12 cellular contexts compared by ENCODE assay signal in genomic region chr10:60963441-60964256, GRCh38. TPM values are rescaled to one million over a fixed set of nuclear protein-coding genes. Genes with fewer than 3 reads are reported as not detected.
A peak's percentile ranks its signal among the peaks of the same experiment; 100 is the strongest.
DNase-seq lines count a peak whose midpoint lies in the region; ATAC-seq and TF ChIP-seq lines count a peak whose summit lies in the region.
"Had no signal": no experiment of that assay in that cellular context is flagged by ENCODE, and none has a peak within 500 bp of the region (broad histone marks: within the 10 kb centered on the region; RNA-seq: fewer than 3 reads in every experiment).

No MANE protein-coding gene starts in this region.

- WGBS in mesodermal cell (ENCODE audit: insufficient coverage in 2 of 2), 2 experiments = 0% methylated on average over 2 of the region's 4 CpGs; no CpG with 5 or more reads in 1 of the 2 experiments

- no peak for TF ChIP-seq CTCF in AG10803 (conservative IDR thresholded peaks at IDR 0.05; ENCODE audit: low read length)

- H3K4me3 Mint-ChIP-seq in activated CD4-positive, alpha-beta memory T cell treated with anti-CD3 and anti-CD28 coated beads for 36 hours = no peak overlapping the region

- H3K27ac Mint-ChIP-seq in activated CD4-positive, alpha-beta memory T cell treated with anti-CD3 and anti-CD28 coated beads for 36 hours = no peak overlapping the region

- no peak for ATAC-seq in HG02852 (IDR thresholded peaks at IDR 0.05; ENCODE audit: unreplicated experiment)

- DNase-seq in AG10803 (ENCODE audit: low read depth) (peak; percentile 78), LHCN-M2 (ENCODE audit: low read depth) (peak; percentile 81), cerebellar cortex (ENCODE audit: low spot score) (peak; percentile 67), NCI-H2081 treated with DMSO at 0.1 percent for 48 hours (lab: John Stamatoyannopoulos, UW) (no peak), OCI-M1 (lab: John Stamatoyannopoulos, UW) (no peak)
- no peak for DNase-seq in activated CD4-positive, alpha-beta memory T cell treated with anti-CD3 and anti-CD28 coated beads for 36 hours
- DNase-seq: upper lobe of right lung had no signal

- peaks cover 15% of the 10 kb centered on the region for H3K27me3 Mint-ChIP-seq in activated CD4-positive, alpha-beta memory T cell treated with anti-CD3 and anti-CD28 coated beads for 36 hours

- no peaks in the 10 kb centered on the region for H3K36me3 Mint-ChIP-seq in activated CD4-positive, alpha-beta memory T cell treated with anti-CD3 and anti-CD28 coated beads for 36 hours

- intact Hi-C loops in activated CD4-positive, alpha-beta memory T cell treated with anti-CD3 and anti-CD28 coated beads for 36 hours (cut with micrococcal nuclease) = loop anchor here (1.0 to 2.0 kb wide), 3 partner anchors 15 to 323 kb away; no protein-coding TSS in a partner anchor

- CTCF ChIA-PET in activated CD4-positive, alpha-beta memory T cell treated with anti-CD3 and anti-CD28 coated beads for 36 hours (lab: Charles Lee) = interaction anchor here (1.1 kb wide), 2 partner anchors 11 to 144 kb away, joined by 7 to 8 read pairs; no protein-coding TSS in a partner anchor

- POLR2A ChIA-PET in activated CD4-positive, alpha-beta memory T cell treated with anti-CD3 and anti-CD28 coated beads for 36 hours (lab: Charles Lee) = no interaction called here

- peaks cover 30% of the 10 kb centered on the region for H3K4me1 ChIP-seq in mesodermal cell (ENCODE audit: control insufficient read depth, insufficient read depth, low read length, poor library complexity, severe bottlenecking)

- H3K4me1 Mint-ChIP-seq in activated CD4-positive, alpha-beta memory T cell treated with anti-CD3 and anti-CD28 coated beads for 36 hours (ENCODE audit: low read depth) = peaks cover 17% of the 10 kb centered on the region

- peak overlapping the region; percentile 86 for H3K27ac ChIP-seq in mesodermal cell (ENCODE audit: low read depth, low read length, severe bottlenecking)
- H3K27ac ChIP-seq: BLaER1 treated with 17β-estradiol and CSF1 and Interleukin-3, amounts not matched to agents 10 nM and 100 nM had no signal

- no peaks in the 10 kb centered on the region for H3K9me3 ChIP-seq in mesodermal cell (ENCODE audit: control insufficient read depth, low read length)
- H3K9me3 ChIP-seq: BLaER1 treated with 17β-estradiol and CSF1 and Interleukin-3, amounts not matched to agents 10 nM and 100 nM; ovary; upper lobe of right lung had no signal

- H3K4me3 ChIP-seq in AG10803 (ENCODE audit: low read length) = no peak overlapping the region
- no peak overlapping the region for H3K4me3 ChIP-seq in mesodermal cell (ENCODE audit: extremely low read depth, insufficient read depth, low read length, poor library complexity, severe bottlenecking)
- H3K4me3 ChIP-seq: BLaER1 treated with 17β-estradiol and CSF1 and Interleukin-3, amounts not matched to agents 10 nM and 100 nM; GM12878; ovary; upper lobe of right lung had no signal

- no peaks in the 10 kb centered on the region for H3K36me3 ChIP-seq in mesodermal cell (ENCODE audit: control insufficient read depth, insufficient read depth, low read length)
- H3K36me3 ChIP-seq: BLaER1 treated with 17β-estradiol and CSF1 and Interleukin-3, amounts not matched to agents 10 nM and 100 nM; ovary; upper lobe of right lung had no signal

- no peaks in the 10 kb centered on the region for H3K9me3 Mint-ChIP-seq in activated CD4-positive, alpha-beta memory T cell treated with anti-CD3 and anti-CD28 coated beads for 36 hours

RNA-seq across cellular contexts. Expression of gene RHOBTB1, which starts 19.7 kb away (rescaled TPM):
- 19.1 and 20.0 TPM in 2 replicates for total RNA-seq in LHCN-M2 (2014; rRNA removed)
- polyA plus RNA-seq in LHCN-M2 (2012) = 25.1 TPM
- 44.2 TPM for polyA plus RNA-seq in mesodermal cell (2013, experiment 1 of 2)
- polyA plus RNA-seq in mesodermal cell (2013, experiment 2 of 2) = 45.3 TPM
- not detected for total RNA-seq in activated CD4-positive, alpha-beta memory T cell treated with anti-CD3 and anti-CD28 coated beads for 36 hours
- total RNA-seq: GM12878 had no signal
- polyA plus RNA-seq: GM12878 had no signal

Comparison
In these comparisons a context has a peak if more than half of its experiments do, and no peak if none do; other contexts are left out.
1. DNase-seq: peak in AG10803 (single experiment), LHCN-M2 (single experiment) and cerebellar cortex (single experiment); none in NCI-H2081 treated with DMSO at 0.1 percent for 48 hours (single experiment), OCI-M1 (single experiment) and activated CD4-positive, alpha-beta memory T cell treated with anti-CD3 and anti-CD28 coated beads for 36 hours (single experiment).
2. RNA of gene RHOBTB1, which starts 19.7 kb away (total RNA-seq): 19.1 to 20.0 TPM in LHCN-M2; not detected in activated CD4-positive, alpha-beta memory T cell treated with anti-CD3 and anti-CD28 coated beads for 36 hours; every median in the first group is over 10 times any median in the second.